4 cellular contexts compared by ENCODE assay signal in the genomic region with DNA sequence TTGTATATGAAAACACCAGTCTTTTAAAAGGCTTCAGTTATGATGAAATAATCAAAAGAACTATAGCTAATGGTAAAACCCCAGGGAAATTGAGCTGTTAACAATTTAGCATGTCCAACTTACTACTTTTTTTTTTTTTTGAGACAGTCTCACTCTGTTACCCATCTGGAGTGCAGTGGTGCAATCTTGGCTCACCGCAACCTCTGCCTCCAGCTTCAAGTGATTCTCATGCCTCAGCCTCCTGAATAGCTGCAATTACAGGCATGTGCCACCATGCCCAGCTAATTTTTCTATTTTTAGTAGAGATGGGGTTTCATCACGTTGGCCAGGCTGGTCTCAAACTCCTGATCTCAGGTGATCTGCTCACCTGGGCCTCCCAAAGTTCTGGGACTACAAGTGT. TPM values are rescaled to one million over a fixed set of nuclear protein-coding genes. Genes with fewer than 3 reads are reported as not detected.
"Had no signal": no experiment of that assay in that cellular context is flagged by ENCODE, and none has a peak within 500 bp of the region (broad histone marks: within the 10 kb centered on the region; RNA-seq: fewer than 3 reads in every experiment).

No MANE protein-coding gene starts in this region.

RNA-seq across cellular contexts. Expression of gene PDLIM3, which starts 24.1 kb away (rescaled TPM):
- total RNA-seq: activated CD4-positive, alpha-beta memory T cell treated with anti-CD3 and anti-CD28 coated beads for 36 hours; activated T-cell treated with anti-CD3 and anti-CD28 coated beads, Interleukin-2, amount 50 U/mL, for 4 hours; activated T-helper 1 cell treated with anti-CD3 and anti-CD28 coated beads, Interleukin-12 subunit alpha, Interleukin-12 subunit beta, Interleukin-2, Interleukin-4 antibody, amounts not matched to agents 30 ng/mL and 10 ng/mL and 1 ng/mL, durations not matched to agents 14 hours and 24 hours and 36 hours; T-helper 17 cell had no signal

RNA-seq across cellular contexts. Expression of gene CCDC110, which starts 39.7 kb away (rescaled TPM):
- total RNA-seq: activated T-cell treated with anti-CD3 and anti-CD28 coated beads, Interleukin-2, amount 50 U/mL, for 4 hours; activated T-helper 1 cell treated with anti-CD3 and anti-CD28 coated beads, Interleukin-12 subunit alpha, Interleukin-12 subunit beta, Interleukin-2, Interleukin-4 antibody, amounts not matched to agents 30 ng/mL and 10 ng/mL and 1 ng/mL, durations not matched to agents 14 hours and 24 hours and 36 hours had no signal
